Comparison of ENCODE assay signal across 23 cellular contexts in the genomic region with DNA sequence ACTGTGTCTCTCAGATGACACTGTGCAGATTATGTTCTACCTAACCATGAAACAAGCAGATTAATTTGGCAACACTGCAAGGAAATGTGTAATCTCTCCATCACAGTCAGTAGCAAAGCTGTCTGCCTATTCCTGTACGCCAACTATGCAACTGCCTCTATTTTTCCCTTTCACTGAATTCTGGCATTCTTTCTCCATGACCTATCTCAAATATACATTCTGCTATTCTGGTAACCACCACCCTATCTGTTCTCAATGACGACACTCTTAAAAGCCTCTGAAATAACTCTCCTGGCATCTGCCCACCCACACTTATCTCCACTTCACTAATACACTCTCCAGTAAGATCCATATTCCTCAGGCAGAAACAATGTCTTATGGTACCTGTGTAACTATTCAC.
A peak's percentile ranks its signal among the peaks of the same experiment; 100 is the strongest.
DNase-seq lines count a peak whose midpoint lies in the region; ATAC-seq, FAIRE-seq and TF ChIP-seq lines count a peak whose summit lies in the region.
"Had no signal": no experiment of that assay in that cellular context is flagged by ENCODE, and none has a peak within 500 bp of the region (broad histone marks: within the 10 kb centered on the region; RNA-seq: fewer than 3 reads in every experiment).

No MANE protein-coding gene starts in this region.

- intact Hi-C loops in pancreas (cut with DNase I): no loop called here

- no peaks in the 10 kb centered on the region for H3K36me3 ChIP-seq in adipocyte (ENCODE audit: control insufficient read depth, insufficient read depth, low read length, severe bottlenecking)
- no peaks in the 10 kb centered on the region for H3K36me3 ChIP-seq in pancreas

- no peaks in the 10 kb centered on the region for H3K9me3 ChIP-seq in adipocyte (ENCODE audit: control insufficient read depth, low read length)
- no peaks in the 10 kb centered on the region for H3K9me3 ChIP-seq in pancreas

- H3K4me1 ChIP-seq in adipocyte (ENCODE audit: control insufficient read depth, insufficient read depth, low read length): no peaks in the 10 kb centered on the region
- H3K4me1 ChIP-seq in pancreas: no peaks in the 10 kb centered on the region
- H3K4me1 ChIP-seq: parathyroid adenoma had no signal

- H3K27me3 ChIP-seq in adipocyte (replicated peaks; ENCODE audit: control insufficient read depth, insufficient read depth, low read length): no peaks in the 10 kb centered on the region
- H3K27me3 ChIP-seq in pancreas: no peaks in the 10 kb centered on the region

- H3K4me3 ChIP-seq in adipocyte (ENCODE audit: low read length) (no peak overlapping the region), pancreas (no peak overlapping the region)

- no peak overlapping the region for H3K9ac ChIP-seq in adipocyte (ENCODE audit: low read length)
- H3K9ac ChIP-seq: parathyroid adenoma had no signal

- TF ChIP-seq CTCF in pancreas (IDR thresholded peaks at IDR 0.05): no peak

- FAIRE-seq in pancreas (lab: Jason Lieb, UNC): no peak
- FAIRE-seq: GM12892 had no signal

- whole genome bisulfite sequencing in pancreas, 2 donors: 25 to 33% methylated on average over 2 of the region's 2 CpGs

- DNase-seq in DMS 273 (lab: John Stamatoyannopoulos, UW; ENCODE audit: unreplicated experiment) (peak; percentile 49), NCI-H1694 (lab: John Stamatoyannopoulos, UW) (peak; percentile 66), adipocyte (ENCODE audit: low read depth) (peak; percentile 44), iris pigment epithelial cell (ENCODE audit: low read depth) (peak; percentile 28), KG1 (lab: John Stamatoyannopoulos, UW) (no peak), NCI-H2029 treated with DMSO at 0.1 percent for 48 hours (lab: John Stamatoyannopoulos, UW) (no peak), pancreas (no peak)
- DNase-seq: activated CD4-positive, alpha-beta T cell treated with anti-CD3 and anti-CD28 coated beads, Interleukin-2, amount 50 U/mL, for 1 hour; activated effector memory CD4-positive, alpha-beta T cell treated with anti-CD3 and anti-CD28 coated beads, Interleukin-2, amount 50 U/mL, for 16 hours; CD4-positive, alpha-beta memory T cell; DMS53; effector CD4-positive, alpha-beta T cell; GOT3; KBM-7; NCI-H187 treated with DMSO at 0.1 percent for 48 hours; NCI-H526 treated with DMSO at 0.1 percent for 48 hours; SHP77; T-cell had no signal

- no peak overlapping the region for H3K27ac ChIP-seq in pancreas
- H3K27ac ChIP-seq: parathyroid adenoma had no signal

- ATAC-seq in HG02623 (IDR thresholded peaks at IDR 0.05; ENCODE audit: unreplicated experiment): no peak
- no peak for ATAC-seq in pancreas
- ATAC-seq: esophagus mucosa; natural killer cell treated with Interleukin-12 subunit alpha and Interleukin-12 subunit beta and Interleukin-15 and Interleukin-18, amount 100 ng/mL, for 72 hours; T-cell had no signal

Comparison
In these comparisons a context has a peak if more than half of its experiments do, and no peak if none do; other contexts are left out.
1. DNase-seq: peak in DMS 273 (single experiment), NCI-H1694 (single experiment), adipocyte (single experiment) and iris pigment epithelial cell (single experiment); none in KG1 (single experiment), NCI-H2029 treated with DMSO at 0.1 percent for 48 hours (single experiment) and pancreas (0 of 6).